Comparison of ENCODE assay signal across 1 cellular context in the genomic region with DNA sequence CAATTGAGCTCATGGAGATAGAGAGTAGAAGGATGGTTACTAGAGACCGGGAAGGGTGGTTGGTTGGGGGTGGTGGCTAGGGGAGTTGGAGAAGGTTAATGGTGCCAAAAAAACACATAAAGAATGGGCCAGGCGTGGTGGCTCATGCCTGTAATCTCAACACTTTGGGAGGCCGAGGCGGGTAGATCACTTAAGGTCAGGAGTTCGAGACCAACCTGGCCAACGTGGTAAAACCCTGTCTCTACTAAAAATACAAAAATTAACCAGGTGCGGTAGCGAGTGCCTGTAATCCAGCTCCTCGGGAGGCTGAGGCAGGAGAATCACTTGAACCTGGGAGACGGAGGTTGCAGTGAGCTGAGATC. TPM values are rescaled to one million over a fixed set of nuclear protein-coding genes. Genes with fewer than 3 reads are reported as not detected.
"Had no signal": no experiment of that assay in that cellular context is flagged by ENCODE, and none has a peak within 500 bp of the region (broad histone marks: within the 10 kb centered on the region; RNA-seq: fewer than 3 reads in every experiment).

No MANE protein-coding gene starts in this region.

RNA-seq across cellular contexts. Expression of gene B3GNT7, which starts 46.2 kb away (rescaled TPM):
- total RNA-seq: NCI-H460 had no signal
